Comparison of ENCODE assay signal across 1 cellular context in the genomic region with DNA sequence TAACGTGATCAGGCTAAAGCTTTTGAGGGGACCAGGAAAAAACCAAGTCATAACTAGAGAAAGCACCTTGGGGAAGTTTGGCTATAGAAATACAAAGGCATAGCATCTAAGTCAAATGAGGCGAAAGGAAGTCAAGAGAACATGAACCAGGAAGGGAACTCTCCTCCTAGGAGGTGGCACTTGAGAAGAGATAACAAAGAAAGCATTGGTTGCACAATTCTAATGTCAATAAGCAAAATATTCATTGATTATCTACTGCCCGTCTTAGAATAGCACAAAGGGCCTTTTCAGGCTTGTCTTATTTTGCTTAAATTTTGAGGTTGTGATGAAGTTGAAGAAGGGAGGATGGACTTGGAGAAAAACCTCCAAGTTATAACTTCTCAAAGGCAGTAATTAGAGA.
TF ChIP-seq lines count a peak whose summit lies in the region.

No MANE protein-coding gene starts in this region.

TF ChIP-seq in IMR-90, 13 proteins besides CTCF, POLR2A, EP300 and RAD21 (continued from another document):
- TF ChIP-seq NFE2L2 (IDR thresholded peaks at IDR 0.05; ENCODE audit: low read depth, low read length) (no peak), CEBPB (IDR thresholded peaks at IDR 0.05; ENCODE audit: low read depth, low read length) (no peak), MAFK (IDR thresholded peaks at IDR 0.05; ENCODE audit: low read depth, low read length) (no peak)
